Comparison of ENCODE assay signal across 8 cellular contexts in genomic region chr12:131511391-131511802, GRCh38.
A peak's percentile ranks its signal among the peaks of the same experiment; 100 is the strongest.
DNase-seq lines count a peak whose midpoint lies in the region; ATAC-seq, FAIRE-seq and TF ChIP-seq lines count a peak whose summit lies in the region.

No MANE protein-coding gene starts in this region.

- in situ Hi-C loops in HepG2 (cut with HindIII; ENCODE audit: extremely low pct_ligation_motif_present, low pct_unique_long_range_greater_than_20kb), result no loop called here

- no peak for TF ChIP-seq RAD21 in HepG2 (CRISPR knock-in tag; IDR thresholded peaks at IDR 0.05)

- ATAC-seq in right lobe of liver (peak; percentile 32 to 84 (median 56)), HepG2 (no peak), HG03060 (IDR thresholded peaks at IDR 0.05; ENCODE audit: low read depth, unreplicated experiment) (peak; percentile 85), left colon (no peak)
- ATAC-seq in activated naive CD8-positive, alpha-beta T cell treated with anti-CD3 and anti-CD28 coated beads, Interleukin-2, amount 10 ng/mL, durations not matched to agents 7 days and 5 days (ENCODE audit: low read depth), result peak; percentile 99

- 16% methylated on average over 2 of the region's 7 CpGs for WGBS in right lobe of liver (ENCODE audit: insufficient coverage, low coverage, low lambda C conversion rate, missing lambda C conversion rate)
- WGBS in HepG2 (ENCODE audit: low lambda C conversion rate), result 3% methylated on average over 4 of the region's 7 CpGs

- POLR2A ChIA-PET in HepG2 (lab: Yijun Ruan, JAX), result no interaction called here
- POLR2A ChIA-PET in activated naive CD8-positive, alpha-beta T cell treated with anti-CD3 and anti-CD28 coated beads, Interleukin-2, amount 10 ng/mL, durations not matched to agents 7 days and 5 days (lab: Charles Lee), result interaction anchor here (0.6 kb wide), 1 partner anchor 291 kb away, joined by 4 read pairs; no protein-coding TSS in a partner anchor

- peaks cover 14% of the 10 kb centered on the region for H3K4me1 Mint-ChIP-seq in activated naive CD8-positive, alpha-beta T cell treated with anti-CD3 and anti-CD28 coated beads, Interleukin-2, amount 10 ng/mL, durations not matched to agents 7 days and 5 days

- no peaks in the 10 kb centered on the region for H3K79me2 ChIP-seq in HepG2 (ENCODE audit: insufficient read depth, low read length)

- no peak overlapping the region for H3K9ac ChIP-seq in HepG2 (ENCODE audit: insufficient read depth, low read depth, low read length)

- H3K27me3 Mint-ChIP-seq in activated naive CD8-positive, alpha-beta T cell treated with anti-CD3 and anti-CD28 coated beads, Interleukin-2, amount 10 ng/mL, durations not matched to agents 7 days and 5 days, result peaks cover 8% of the 10 kb centered on the region

- H3K36me3 Mint-ChIP-seq in activated naive CD8-positive, alpha-beta T cell treated with anti-CD3 and anti-CD28 coated beads, Interleukin-2, amount 10 ng/mL, durations not matched to agents 7 days and 5 days, result no peaks in the 10 kb centered on the region

- no peaks in the 10 kb centered on the region for H3K27me3 ChIP-seq in right lobe of liver
- peaks cover 10 to 32% of the 10 kb centered on the region in 2 experiments; a peak in 3 of 5 replicates for H3K27me3 ChIP-seq in HepG2 (ENCODE audit: control insufficient read depth in 1 of 2, insufficient read depth in 2 of 2, low read length in 2 of 2)

- H4K20me1 ChIP-seq in HepG2 (ENCODE audit: insufficient read depth, low read length), result no peaks in the 10 kb centered on the region

- TF ChIP-seq CTCF in right lobe of liver (IDR thresholded peaks at IDR 0.05), result no peak
- no peak for TF ChIP-seq CTCF in HepG2 (CRISPR knock-in tag; IDR thresholded peaks at IDR 0.05)

- H3K4me1 ChIP-seq in right lobe of liver (no peaks in the 10 kb centered on the region), HepG2 (ENCODE audit: insufficient read depth, low read length) (no peaks in the 10 kb centered on the region)

- intact Hi-C loops in right lobe of liver (cut with DNase I) (no loop called here), HepG2 (cut with micrococcal nuclease; ENCODE audit: unreplicated experiment) (no loop called here), left colon (cut with DNase I, micrococcal nuclease) (no loop called here)

- no peak for DNase-seq in right lobe of liver
- DNase-seq in HepG2 (ENCODE audit: low spot score), result no peak
- DNase-seq in activated naive CD8-positive, alpha-beta T cell treated with anti-CD3 and anti-CD28 coated beads, Interleukin-2, amount 10 ng/mL, durations not matched to agents 7 days and 5 days, result peak; percentile 44
- peak; percentile 78 for DNase-seq in putamen (ENCODE audit: low spot score)
- DNase-seq in NCI-H82 treated with DMSO at 0.1 percent for 48 hours (lab: John Stamatoyannopoulos, UW; ENCODE audit: unreplicated experiment), result no peak
- DNase-seq in left colon, result no peak

- H2AFZ ChIP-seq in HepG2 (ENCODE audit: low read length), result no peak overlapping the region

- peaks cover 5% of the 10 kb centered on the region for H3K9me3 Mint-ChIP-seq in activated naive CD8-positive, alpha-beta T cell treated with anti-CD3 and anti-CD28 coated beads, Interleukin-2, amount 10 ng/mL, durations not matched to agents 7 days and 5 days

- no peak overlapping the region for H3K4me2 ChIP-seq in HepG2 (ENCODE audit: low read depth, low read length)

- no TSS peak for BruUV-seq in HepG2 (replicated peaks; lab: Mats Ljungman, UMichigan)

- TF ChIP-seq EP300 in HepG2 (IDR thresholded peaks at IDR 0.05; ENCODE audit: low read depth in 2 of 2, low read length in 2 of 2) (no peak), HepG2 (CRISPR knock-in tag; IDR thresholded peaks at IDR 0.05; ENCODE audit: borderline replicate concordance) (no peak)

- H3K36me3 ChIP-seq in right lobe of liver (no peaks in the 10 kb centered on the region), HepG2 (replicated peaks in 1 of 2; ENCODE audit: control insufficient read depth in 1 of 2, insufficient read depth in 2 of 2, low read length in 2 of 2) (no peaks in the 10 kb centered on the region)

- H3K4me3 ChIP-seq in right lobe of liver, result no peak overlapping the region
- H3K4me3 ChIP-seq in HepG2 (replicated peaks in 1 of 3; ENCODE audit: insufficient read depth in 1 of 3, low read depth in 2 of 3, low read length in 3 of 3), result no peak overlapping the region

- no peak for FAIRE-seq in HepG2 (lab: Jason Lieb, UNC)

- H3K27ac ChIP-seq in right lobe of liver (no peak overlapping the region), HepG2 (ENCODE audit: extremely low read length, insufficient read depth, low read length) (no peak overlapping the region)

- no peak overlapping the region for H3K4me3 Mint-ChIP-seq in activated naive CD8-positive, alpha-beta T cell treated with anti-CD3 and anti-CD28 coated beads, Interleukin-2, amount 10 ng/mL, durations not matched to agents 7 days and 5 days

- H3K9me3 ChIP-seq in right lobe of liver (no peaks in the 10 kb centered on the region), HepG2 (ENCODE audit: low read length) (no peaks in the 10 kb centered on the region)

- H3K27ac Mint-ChIP-seq in activated naive CD8-positive, alpha-beta T cell treated with anti-CD3 and anti-CD28 coated beads, Interleukin-2, amount 10 ng/mL, durations not matched to agents 7 days and 5 days, result peak overlapping the region; percentile 77

- CTCF ChIA-PET in HepG2 (lab: Yijun Ruan, JAX; ENCODE audit: low intra/inter-chr PET ratio, low total read pairs), result no interaction called here

- TF ChIP-seq POLR2A in right lobe of liver (IDR thresholded peaks at IDR 0.05) (no peak), HepG2 (IDR thresholded peaks at IDR 0.05; ENCODE audit: insufficient read depth in 1 of 2, low read depth in 2 of 2, low read length in 2 of 2) (no peak), Raji (IDR thresholded peaks at IDR 0.05; ENCODE audit: insufficient read depth, low read depth, low read length) (peak; percentile 83)

TF ChIP-seq in HepG2, 621 proteins besides CTCF, POLR2A, EP300 and RAD21 (continues in another document):
- TF ChIP-seq HMGXB4 (CRISPR knock-in tag; IDR thresholded peaks at IDR 0.05; ENCODE audit: borderline replicate concordance in 1 of 2, low read depth in 1 of 2) (no peak), ZNF326 (CRISPR knock-in tag; IDR thresholded peaks at IDR 0.05; ENCODE audit: borderline replicate concordance) (no peak), SMAD9 (CRISPR knock-in tag; IDR thresholded peaks at IDR 0.05) (no peak), CENPX (CRISPR knock-in tag; IDR thresholded peaks at IDR 0.05) (no peak), TAF15 (IDR thresholded peaks at IDR 0.05; ENCODE audit: low read depth, low read length, poor library complexity, severe bottlenecking) (no peak), PRDM4 (CRISPR knock-in tag; IDR thresholded peaks at IDR 0.05; ENCODE audit: borderline replicate concordance) (no peak), ZKSCAN8 (CRISPR knock-in tag; IDR thresholded peaks at IDR 0.05; ENCODE audit: borderline replicate concordance) (no peak), MXD3 (CRISPR knock-in tag; IDR thresholded peaks at IDR 0.05) (no peak), ZNF562 (CRISPR knock-in tag; IDR thresholded peaks at IDR 0.05; ENCODE audit: borderline replicate concordance) (no peak)

Comparison
In these comparisons a context has a peak if more than half of its experiments do, and no peak if none do; other contexts are left out.
1. ATAC-seq: peak in right lobe of liver (4 of 4), HG03060 (single experiment) and activated naive CD8-positive, alpha-beta T cell treated with anti-CD3 and anti-CD28 coated beads, Interleukin-2, amount 10 ng/mL, durations not matched to agents 7 days and 5 days (single experiment); none in HepG2 (single experiment) and left colon (single experiment).
2. DNase-seq: peak in activated naive CD8-positive, alpha-beta T cell treated with anti-CD3 and anti-CD28 coated beads, Interleukin-2, amount 10 ng/mL, durations not matched to agents 7 days and 5 days (single experiment) and putamen (single experiment); none in right lobe of liver (0 of 3), HepG2 (single experiment), NCI-H82 treated with DMSO at 0.1 percent for 48 hours (single experiment) and left colon (0 of 2).